23 cellular contexts compared by ENCODE assay signal in the genomic region with DNA sequence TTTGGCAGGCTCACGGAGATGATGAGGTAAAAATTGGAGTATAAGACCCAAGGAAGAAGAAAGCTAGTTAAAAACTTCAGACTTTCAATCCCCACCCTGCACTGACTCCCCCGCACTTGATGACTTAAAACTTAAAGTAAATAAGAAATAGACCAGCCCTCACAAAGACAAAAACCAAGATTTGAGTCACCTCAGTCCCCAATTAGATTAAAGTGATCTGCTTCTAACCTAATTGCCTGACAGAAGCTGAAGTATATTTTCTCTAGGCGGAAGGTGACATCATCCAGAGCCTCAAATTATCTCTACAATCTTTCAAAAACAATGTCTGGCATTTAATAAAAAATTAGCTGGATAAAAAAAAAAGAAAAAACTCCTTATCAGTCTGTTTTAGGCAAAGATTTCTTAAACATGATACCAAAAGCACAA.
DNase-seq lines count a peak whose midpoint lies in the region; TF ChIP-seq lines count a peak whose summit lies in the region.
"Had no signal": no experiment of that assay in that cellular context is flagged by ENCODE, and none has a peak within 500 bp of the region (broad histone marks: within the 10 kb centered on the region; RNA-seq: fewer than 3 reads in every experiment).

No MANE protein-coding gene starts in this region.

- H3K27me3 ChIP-seq in PC-9 (ENCODE audit: insufficient read depth, low read depth) = no peaks in the 10 kb centered on the region
- H3K27me3 ChIP-seq: uterus had no signal

- H3K36me3 Mint-ChIP-seq in progenitor cell of endocrine pancreas (ENCODE audit: insufficient read depth) = no peaks in the 10 kb centered on the region

- WGBS in mesodermal cell (ENCODE audit: insufficient coverage in 2 of 2), 2 experiments = no CpG with 5 or more reads among the region's 3 CpGs

- no peak for TF ChIP-seq CTCF in PC-9 (conservative IDR thresholded peaks at IDR 0.05)
- no peak for TF ChIP-seq CTCF in progenitor cell of endocrine pancreas (IDR thresholded peaks at IDR 0.05; ENCODE audit: unreplicated experiment)

- DNase-seq in Daoy (ENCODE audit: low read depth) = peak; percentile 46
- no peak for DNase-seq in PC-9
- peak; percentile 20 for DNase-seq in dedifferentiated amniotic fluid mesenchymal stem cell (ENCODE audit: extremely low spot score)
- DNase-seq in progenitor cell of endocrine pancreas (ENCODE audit: low spot score, unreplicated experiment) = no peak
- no peak for DNase-seq in ecto neural progenitor cell (ENCODE audit: low spot score)
- DNase-seq in NCI-H446 (lab: John Stamatoyannopoulos, UW) = no peak
- no peak for DNase-seq in activated gamma-delta T cell (lab: John Stamatoyannopoulos, UW)
- DNase-seq: ACHN; activated naive CD4-positive, alpha-beta T cell; anterior cingulate cortex; foreskin melanocyte; IMR-90; kidney glomerular epithelial cell; MV-4-11; NCI-H2029 treated with DMSO at 0.1 percent for 48 hours; NCI-H510A; nephron progenitor cell; stimulated activated CD4-positive, alpha-beta T cell treated with anti-CD3 and anti-CD28 coated beads, Interleukin-4, amount 100 ng/mL, for 4 hours; uterus had no signal

- no peaks in the 10 kb centered on the region for H4K20me1 ChIP-seq in PC-9 (ENCODE audit: insufficient read depth)

- POLR2A ChIA-PET in PC-9 (lab: Charles Lee; ENCODE audit: unreplicated experiment) = no interaction called here

- intact Hi-C loops in PC-9 (cut with micrococcal nuclease; ENCODE audit: unreplicated experiment) = no loop called here

- H3K4me3 Mint-ChIP-seq in progenitor cell of endocrine pancreas (ENCODE audit: low read depth) = no peak overlapping the region
- H3K4me3 Mint-ChIP-seq: nephron progenitor cell had no signal

- H3K27me3 Mint-ChIP-seq in progenitor cell of endocrine pancreas = no peaks in the 10 kb centered on the region

- H3K27ac ChIP-seq in PC-9 = no peak overlapping the region
- peak overlapping the region; percentile 60 for H3K27ac ChIP-seq in mesodermal cell (ENCODE audit: low read depth, low read length, severe bottlenecking)
- H3K27ac ChIP-seq: prostate gland, skin epidermis, uterus had no signal

- H3K36me3 ChIP-seq in PC-9 (ENCODE audit: low read depth) (no peaks in the 10 kb centered on the region), mesodermal cell (ENCODE audit: control insufficient read depth, insufficient read depth, low read length) (no peaks in the 10 kb centered on the region)
- H3K36me3 ChIP-seq: HAP-1, prostate gland, uterus had no signal

- no peak overlapping the region for H3K27ac Mint-ChIP-seq in progenitor cell of endocrine pancreas
- H3K27ac Mint-ChIP-seq: nephron progenitor cell had no signal

- CTCF ChIA-PET in PC-9 (lab: Charles Lee) = no interaction called here

- H2AFZ ChIP-seq in PC-9 = no peak overlapping the region

- H3K9me3 ChIP-seq in PC-9 (ENCODE audit: insufficient read depth, low read depth) (no peaks in the 10 kb centered on the region), mesodermal cell (ENCODE audit: control insufficient read depth, low read length) (no peaks in the 10 kb centered on the region)
- H3K9me3 ChIP-seq: HAP-1, prostate gland, uterus had no signal

- no TSS peak for BruUV-seq in PC-9 (replicated peaks; lab: Mats Ljungman, UMichigan)

- H3K4me1 Mint-ChIP-seq in progenitor cell of endocrine pancreas (ENCODE audit: low read depth) = peaks cover 7% of the 10 kb centered on the region
- H3K4me1 Mint-ChIP-seq: nephron progenitor cell had no signal

- no peaks in the 10 kb centered on the region for H3K9me2 ChIP-seq in PC-9 (ENCODE audit: insufficient read depth)

- H3F3A ChIP-seq in PC-9 (ENCODE audit: insufficient read depth, low read depth) = no peaks in the 10 kb centered on the region

- H3K9me3 Mint-ChIP-seq in progenitor cell of endocrine pancreas (ENCODE audit: low read depth) = no peaks in the 10 kb centered on the region
- H3K9me3 Mint-ChIP-seq: nephron progenitor cell had no signal

- H3K4me3 ChIP-seq in PC-9 (no peak overlapping the region), mesodermal cell (ENCODE audit: extremely low read depth, insufficient read depth, low read length, poor library complexity, severe bottlenecking) (no peak overlapping the region)
- H3K4me3 ChIP-seq: HAP-1, prostate gland, skin epidermis, uterus had no signal

- no peaks in the 10 kb centered on the region for H3K79me2 ChIP-seq in PC-9 (ENCODE audit: low read depth)

- 0 out of 2 replicates have a peak overlapping the region, but pooled peaks have one; percentile 5 for H3K4me2 ChIP-seq in PC-9

- no peaks in the 10 kb centered on the region for H3K4me1 ChIP-seq in PC-9 (replicated peaks; ENCODE audit: insufficient read depth)
- peaks cover 13% of the 10 kb centered on the region for H3K4me1 ChIP-seq in mesodermal cell (ENCODE audit: control insufficient read depth, insufficient read depth, low read length, poor library complexity, severe bottlenecking)
- H3K4me1 ChIP-seq: HAP-1, uterus had no signal

Comparison
In these comparisons a context has a peak if more than half of its experiments do, and no peak if none do; other contexts are left out.
1. DNase-seq: peak in Daoy (single experiment) and dedifferentiated amniotic fluid mesenchymal stem cell (single experiment); none in PC-9 (0 of 2), progenitor cell of endocrine pancreas (single experiment), ecto neural progenitor cell (single experiment), NCI-H446 (0 of 2) and activated gamma-delta T cell (single experiment).